ENCODE assay signal across 8 cellular contexts in genomic region chr7:55572378-55573233, GRCh38. TPM values are rescaled to one million over a fixed set of nuclear protein-coding genes. Genes with fewer than 3 reads are reported as not detected.
DNase-seq lines count a peak whose midpoint lies in the region; ATAC-seq, FAIRE-seq and TF ChIP-seq lines count a peak whose summit lies in the region.

A gene with protein sequence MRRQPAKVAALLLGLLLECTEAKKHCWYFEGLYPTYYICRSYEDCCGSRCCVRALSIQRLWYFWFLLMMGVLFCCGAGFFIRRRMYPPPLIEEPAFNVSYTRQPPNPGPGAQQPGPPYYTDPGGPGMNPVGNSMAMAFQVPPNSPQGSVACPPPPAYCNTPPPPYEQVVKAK (minus strand): TSS chr7:55572502. CDS start chr7:55572324, 178 bp downstream.

- H3K27me3 ChIP-seq in HUES48 (ENCODE audit: control insufficient read depth, insufficient read depth, low read length): peaks cover 5% of the 10 kb centered on the region
- no peaks in the 10 kb centered on the region for H3K27me3 ChIP-seq in naive thymus-derived CD4-positive, alpha-beta T cell (ENCODE audit: control insufficient read depth in 2 of 2, insufficient read depth in 2 of 2, low read length in 2 of 2)

- intact Hi-C loops in naive thymus-derived CD4-positive, alpha-beta T cell (cut with micrococcal nuclease): loop anchor here (1.0 to 5.0 kb wide), 8 partner anchors 55 to 815 kb away; partner anchors contain the start of genes CCT6A (in 2 of the 2), LANCL2 (in 2 of the 2), PSPH (in 2 of the 2) and SEC61G (in 2 of the 2)

- peaks cover 0 to 7% (median 0%) of the 10 kb centered on the region in 5 donors for H3K36me3 Mint-ChIP-seq in naive thymus-derived CD4-positive, alpha-beta T cell

- TF ChIP-seq CTCF in D721Med (IDR thresholded peaks at IDR 0.05; ENCODE audit: insufficient read depth, missing control alignments) (no peak), fibroblast of pulmonary artery (IDR thresholded peaks at IDR 0.05; ENCODE audit: low read length, missing control alignments) (no peak)

- H3K4me1 Mint-ChIP-seq in naive thymus-derived CD4-positive, alpha-beta T cell: peaks cover 45 to 65% (median 60%) of the 10 kb centered on the region in 7 donors

- H3K4me3 ChIP-seq in HUES48 (ENCODE audit: low read depth, low read length) (peak within 1 kb of the TSS; percentile 93), fibroblast of pulmonary artery (replicated peaks; ENCODE audit: low read depth, low read length) (peak within 1 kb of the TSS; percentile 70)
- peak within 1 kb of the TSS; percentile 87 for H3K4me3 ChIP-seq in naive thymus-derived CD4-positive, alpha-beta T cell (ENCODE audit: low read length)

- peaks cover 0 to 4% (median 0%) of the 10 kb centered on the region in 11 donors for H3K9me3 Mint-ChIP-seq in naive thymus-derived CD4-positive, alpha-beta T cell

- peak within 1 kb of the TSS; percentile 87 for H3K27ac ChIP-seq in HUES48 (ENCODE audit: low read depth, low read length)
- peak within 1 kb of the TSS; percentile 79 for H3K27ac ChIP-seq in naive thymus-derived CD4-positive, alpha-beta T cell (ENCODE audit: low read depth, low read length)
- H3K27ac ChIP-seq in substantia nigra (ENCODE audit: low read depth, low read length, poor library complexity, severe bottlenecking): peak within 1 kb of the TSS; percentile 79

- DNase-seq in D721Med (ENCODE audit: insufficient read length, low spot score) (peak; percentile 72), RCC 7860 (ENCODE audit: low spot score) (peak; percentile 49), fibroblast of pulmonary artery (ENCODE audit: low read depth) (peak; percentile 57), substantia nigra (lab: John Stamatoyannopoulos, UW) (peak in 41 of 49 donors; percentile 14 to 83 (median 48))
- DNase-seq in activated effector memory CD4-positive, alpha-beta T cell treated with anti-CD3 and anti-CD28 coated beads, Interleukin-2, amount 50 U/mL, for 16 hours: peak; percentile 87
- DNase-seq in naive thymus-derived CD4-positive, alpha-beta T cell: peak; percentile 40 to 79 (median 66)

- CTCF ChIA-PET in naive thymus-derived CD4-positive, alpha-beta T cell (lab: Charles Lee): interaction anchor here (1.2 to 2.1 kb wide), 4 partner anchors 9 to 140 kb away, joined by 4 to 8 read pairs (median 6); no protein-coding TSS in a partner anchor

- H3K9me3 ChIP-seq in HUES48 (ENCODE audit: control insufficient read depth, insufficient read depth, low read length): no peaks in the 10 kb centered on the region
- H3K9me3 ChIP-seq in naive thymus-derived CD4-positive, alpha-beta T cell (ENCODE audit: control insufficient read depth in 2 of 3, low read length in 3 of 3): no peaks in the 10 kb centered on the region

- peak within 1 kb of the TSS; percentile 85 for H3K9ac ChIP-seq in HUES48 (ENCODE audit: low read depth, low read length)

- peaks cover 42% of the 10 kb centered on the region for H3K4me1 ChIP-seq in HUES48 (ENCODE audit: control insufficient read depth, insufficient read depth, low read length)
- H3K4me1 ChIP-seq in naive thymus-derived CD4-positive, alpha-beta T cell (ENCODE audit: control insufficient read depth in 2 of 2, insufficient read depth in 2 of 2, low read length in 2 of 2): peaks cover 42 to 45% of the 10 kb centered on the region in 2 donors

- ATAC-seq in GM21390 (IDR thresholded peaks at IDR 0.05; ENCODE audit: unreplicated experiment): peak; percentile 45
- peak; percentile 81 for ATAC-seq in naive thymus-derived CD4-positive, alpha-beta T cell

- peak within 1 kb of the TSS; percentile 87 to 100 (median 94) for H3K4me3 Mint-ChIP-seq in naive thymus-derived CD4-positive, alpha-beta T cell

- POLR2A ChIA-PET in naive thymus-derived CD4-positive, alpha-beta T cell (lab: Charles Lee): interaction anchor here (0.6 to 5.2 kb wide), 16 partner anchors 10 to 811 kb away, joined by 3 to 40 read pairs (median 4); partner anchors contain the start of gene LANCL2

- peak within 1 kb of the TSS; percentile 85 to 96 (median 92) for H3K27ac Mint-ChIP-seq in naive thymus-derived CD4-positive, alpha-beta T cell

- H3K36me3 ChIP-seq in HUES48 (ENCODE audit: control insufficient read depth, insufficient read depth, low read length): no peaks in the 10 kb centered on the region
- H3K36me3 ChIP-seq in naive thymus-derived CD4-positive, alpha-beta T cell (ENCODE audit: control insufficient read depth in 2 of 3, insufficient read depth in 3 of 3, low read length in 3 of 3): peaks cover 0 to 7% (median 0%) of the 10 kb centered on the region in 3 experiments

- H3K27me3 Mint-ChIP-seq in naive thymus-derived CD4-positive, alpha-beta T cell: no peaks in the 10 kb centered on the region

- FAIRE-seq in D721Med (lab: Jason Lieb, UNC) (no peak), RCC 7860 (lab: Jason Lieb, UNC) (no peak)

RNA-seq across cellular contexts. Expression of the gene that starts here (rescaled TPM):
- total RNA-seq in naive thymus-derived CD4-positive, alpha-beta T cell: 100 to 1,000 TPM in 1 of 5 experiments, 10 to 100 TPM in 4; 66.2 to 111 (median 82.0) TPM
- polyA plus RNA-seq in naive thymus-derived CD4-positive, alpha-beta T cell: 10 to 100 TPM; 33.6 to 35.0 TPM

Comparison
In these comparisons a context has a peak if more than half of its experiments do, and no peak if none do; other contexts are left out.
1. Peak in every context shown above with its lines: DNase-seq, ATAC-seq, H3K4me3 ChIP-seq and H3K27ac ChIP-seq.